Comparison of ENCODE assay signal across 28 cellular contexts in genomic region chr22:22712092-22712658, GRCh38.
A peak's percentile ranks its signal among the peaks of the same experiment; 100 is the strongest.
DNase-seq lines count a peak whose midpoint lies in the region; ATAC-seq, FAIRE-seq and TF ChIP-seq lines count a peak whose summit lies in the region.
"Had no signal": no experiment of that assay in that cellular context is flagged by ENCODE, and none has a peak within 500 bp of the region (broad histone marks: within the 10 kb centered on the region; RNA-seq: fewer than 3 reads in every experiment).

No MANE protein-coding gene starts in this region.

- H3K4me3 ChIP-seq in GM08714 (ENCODE audit: low read length) (peak overlapping the region; percentile 45; the same call in 1 of the 2 replicates), K562 (no peak overlapping the region)
- H3K4me3 ChIP-seq: gastrocnemius medialis, spleen, upper lobe of left lung had no signal

- H3K27me3 Mint-ChIP-seq in IgD-negative memory B cell = peaks cover 1% of the 10 kb centered on the region
- no peaks in the 10 kb centered on the region for H3K27me3 Mint-ChIP-seq in stimulated activated memory B cell treated with anti-CD40 and anti-IgM and Interleukin-4, amounts not matched to agents 10 μg/mL and 1 μg/mL and 100 μg/mL, for 72 hours
- H3K27me3 Mint-ChIP-seq: CD4-positive, alpha-beta memory T cell had no signal

- TF ChIP-seq POLR2A in K562 (conservative IDR thresholded peaks at IDR 0.05) = no peak

- no peaks in the 10 kb centered on the region; a peak in 1 of 5 replicates for H3K4me1 ChIP-seq in K562 (replicated peaks in 1 of 2; ENCODE audit: control insufficient read depth in 2 of 2, insufficient read depth in 2 of 2, low read length in 2 of 2)
- H3K4me1 ChIP-seq: gastrocnemius medialis, parathyroid adenoma had no signal

- H3K36me3 Mint-ChIP-seq in IgD-negative memory B cell = no peaks in the 10 kb centered on the region
- H3K36me3 Mint-ChIP-seq in stimulated activated memory B cell treated with anti-CD40 and anti-IgM and Interleukin-4, amounts not matched to agents 10 μg/mL and 1 μg/mL and 100 μg/mL, for 72 hours = no peaks in the 10 kb centered on the region
- H3K36me3 Mint-ChIP-seq: CD4-positive, alpha-beta memory T cell; immature natural killer cell; natural killer cell had no signal

- peak overlapping the region in 1 of 3 donors; percentile 95 for H3K27ac Mint-ChIP-seq in IgD-negative memory B cell
- peak overlapping the region; percentile 30 for H3K27ac Mint-ChIP-seq in stimulated activated memory B cell treated with anti-CD40 and anti-IgM and Interleukin-4, amounts not matched to agents 10 μg/mL and 1 μg/mL and 100 μg/mL, for 72 hours
- H3K27ac Mint-ChIP-seq: activated CD4-positive, alpha-beta memory T cell treated with anti-CD3 and anti-CD28 coated beads, Interleukin-2, amount 10 ng/mL, durations not matched to agents 7 days and 5 days; immature natural killer cell had no signal

- intact Hi-C loops in K562 (cut with micrococcal nuclease) = loop anchor here (5.0 kb wide), 1 partner anchor 40 kb away; no protein-coding TSS in a partner anchor

- peaks cover 39 to 44% (median 44%) of the 10 kb centered on the region in 3 donors for H3K4me1 Mint-ChIP-seq in IgD-negative memory B cell
- peaks cover 51% of the 10 kb centered on the region for H3K4me1 Mint-ChIP-seq in stimulated activated memory B cell treated with anti-CD40 and anti-IgM and Interleukin-4, amounts not matched to agents 10 μg/mL and 1 μg/mL and 100 μg/mL, for 72 hours
- H3K4me1 Mint-ChIP-seq: activated CD4-positive, alpha-beta memory T cell treated with anti-CD3 and anti-CD28 coated beads, Interleukin-2, amount 10 ng/mL, durations not matched to agents 7 days and 5 days had no signal

- CTCF ChIA-PET in K562 (lab: Yijun Ruan, JAX; ENCODE audit: low intra/inter-chr PET ratio) = interaction anchor here (1.2 to 4.8 kb wide), 6 partner anchors 35 to 248 kb away, joined by 3 to 60 read pairs (median 20); no protein-coding TSS in a partner anchor

- no peak for TF ChIP-seq RAD21 in K562 (CRISPR knock-in tag; conservative IDR thresholded peaks at IDR 0.05 in 1 of 2, IDR thresholded peaks at IDR 0.05 in 1 of 2)

- no peaks in the 10 kb centered on the region for H3K9me3 ChIP-seq in K562 (replicated peaks; ENCODE audit: control insufficient read depth, insufficient read depth, low read depth, low read length)
- H3K9me3 ChIP-seq: gastrocnemius medialis, spleen, upper lobe of left lung had no signal

- no peaks in the 10 kb centered on the region for H3K36me3 ChIP-seq in K562 (ENCODE audit: control insufficient read depth, insufficient read depth, low read length)
- H3K36me3 ChIP-seq: gastrocnemius medialis, spleen, upper lobe of left lung had no signal

- ATAC-seq in K562 = peak; percentile 3; the same call in 1 of the 3 replicates
- ATAC-seq in stimulated activated memory B cell treated with anti-CD40 and anti-IgM and Interleukin-4, amounts not matched to agents 10 μg/mL and 1 μg/mL and 100 μg/mL, for 72 hours = no peak
- ATAC-seq: gastrocnemius medialis, natural killer cell, right cardiac atrium had no signal

- no peak for TF ChIP-seq EP300 in K562 (IDR thresholded peaks at IDR 0.05; ENCODE audit: low read length)

- FAIRE-seq in K562 (lab: Jason Lieb, UNC) = no peak

- no peak for TF ChIP-seq CTCF in K562 (IDR thresholded peaks at IDR 0.05 in 2 of 3, conservative IDR thresholded peaks at IDR 0.05 in 1 of 3; ENCODE audit: insufficient read depth in 2 of 3, low read depth in 1 of 3, low read length in 3 of 3)

- POLR2A ChIA-PET in K562 (lab: Yijun Ruan, JAX) = interaction anchor here (0.5 to 4.9 kb wide), 19 partner anchors 7 to 628 kb away, joined by 3 to 33 read pairs (median 3); no protein-coding TSS in a partner anchor

- H3K79me2 ChIP-seq in K562 (ENCODE audit: control insufficient read depth, insufficient read depth, low read length) = no peaks in the 10 kb centered on the region
- H3K79me2 ChIP-seq: parathyroid adenoma had no signal

- no peaks in the 10 kb centered on the region for H3K9me3 Mint-ChIP-seq in IgD-negative memory B cell
- H3K9me3 Mint-ChIP-seq in stimulated activated memory B cell treated with anti-CD40 and anti-IgM and Interleukin-4, amounts not matched to agents 10 μg/mL and 1 μg/mL and 100 μg/mL, for 72 hours = no peaks in the 10 kb centered on the region
- H3K9me3 Mint-ChIP-seq: activated CD4-positive, alpha-beta memory T cell treated with anti-CD3 and anti-CD28 coated beads, Interleukin-2, amount 10 ng/mL, durations not matched to agents 7 days and 5 days; CD4-positive, alpha-beta memory T cell; immature natural killer cell; natural killer cell had no signal

- BruUV-seq in K562 (replicated peaks; lab: Mats Ljungman, UMichigan) = no TSS peak

- H3K27ac ChIP-seq in K562 (ENCODE audit: extremely low read depth, low read depth, low read length) = no peak overlapping the region
- H3K27ac ChIP-seq: gastrocnemius medialis, parathyroid adenoma, upper lobe of left lung had no signal

- H2AFZ ChIP-seq in K562 (ENCODE audit: low read depth, low read length) = no peak overlapping the region
- H2AFZ ChIP-seq: parathyroid adenoma had no signal

- under 1% methylated on average over 6 of the region's 6 CpGs for WGBS in K562 (ENCODE audit: insufficient coverage, low coverage, missing lambda C conversion rate)

- peak overlapping the region in 1 of 2 experiments; percentile 6; a peak in 1 of 4 replicates for H3K9ac ChIP-seq in K562 (ENCODE audit: insufficient read depth in 1 of 2, low read depth in 2 of 2, low read length in 2 of 2)
- H3K9ac ChIP-seq: parathyroid adenoma had no signal

- H3K9me1 ChIP-seq in K562 (ENCODE audit: control insufficient read depth, insufficient read depth, low read length) = no peaks in the 10 kb centered on the region

- DNase-seq in K562 (ENCODE audit: extremely low read depth in 1 of 4, low spot score in 3 of 4) = no peak
- no peak for DNase-seq in AG08395 (ENCODE audit: low spot score)
- DNase-seq in NCI-H2081 treated with DMSO at 0.1 percent for 48 hours (lab: John Stamatoyannopoulos, UW) = no peak
- DNase-seq in Ammon's horn (ENCODE audit: low spot score) = no peak
- DNase-seq: activated CD4-positive, alpha-beta memory T cell treated with anti-CD3 and anti-CD28 coated beads, Interleukin-2, amount 10 ng/mL, durations not matched to agents 7 days and 5 days; activated CD4-positive, alpha-beta T cell treated with anti-CD3 and anti-CD28 coated beads for 1 hour; activated gamma-delta T cell; CD4-positive, alpha-beta memory T cell; central memory CD4-positive, alpha-beta T cell; dermis blood vessel endothelial cell; gastrocnemius medialis; hypothalamus; immature natural killer cell; midbrain; natural killer cell; NCI-H1092 treated with DMSO at 0.1 percent for 48 hours; NCI-H2029; NCI-H2227 treated with DMSO at 0.1 percent for 48 hours; NCI-H526 treated with DMSO at 0.1 percent for 48 hours; RPMI8226; spleen; T-helper 1 cell; upper lobe of left lung had no signal

- peaks cover 3 to 20% of the 10 kb centered on the region in 2 experiments; a peak in 2 of 5 replicates for H3K27me3 ChIP-seq in K562 (ENCODE audit: control insufficient read depth in 2 of 2, insufficient read depth in 2 of 2, low read length in 2 of 2)
- H3K27me3 ChIP-seq: gastrocnemius medialis, spleen, upper lobe of left lung had no signal

- no peak overlapping the region for H3K4me2 ChIP-seq in K562 (ENCODE audit: insufficient read depth, low read length)

- in situ Hi-C loops in K562 (cut with MboI) = no loop called here

- peak overlapping the region in 3 of 4 donors; percentile 6 to 77 (median 75) for H3K4me3 Mint-ChIP-seq in IgD-negative memory B cell
- no peak overlapping the region for H3K4me3 Mint-ChIP-seq in stimulated activated memory B cell treated with anti-CD40 and anti-IgM and Interleukin-4, amounts not matched to agents 10 μg/mL and 1 μg/mL and 100 μg/mL, for 72 hours
- H3K4me3 Mint-ChIP-seq: activated CD4-positive, alpha-beta memory T cell treated with anti-CD3 and anti-CD28 coated beads, Interleukin-2, amount 10 ng/mL, durations not matched to agents 7 days and 5 days; CD4-positive, alpha-beta memory T cell; immature natural killer cell; natural killer cell had no signal

- H4K20me1 ChIP-seq in K562 (replicated peaks; ENCODE audit: control insufficient read depth, insufficient read depth, low read length) = peaks cover 39% of the 10 kb centered on the region

TF ChIP-seq in K562, 482 proteins besides CTCF, POLR2A, EP300 and RAD21:
- TF ChIP-seq HMGXB4 (CRISPR knock-in tag; IDR thresholded peaks at IDR 0.05) (peak; percentile 66; the same call in 1 of the 2 replicates), UBTF (IDR thresholded peaks at IDR 0.05; ENCODE audit: borderline replicate concordance in 1 of 2, low read depth in 2 of 2, low read length in 2 of 2) (0 out of 4 replicates have a peak, but pooled peaks of 1 of the 2 experiments have one; percentile 50), ZNF695 (CRISPR knock-in tag; IDR thresholded peaks at IDR 0.05) (no peak)
